In the genomic region with DNA sequence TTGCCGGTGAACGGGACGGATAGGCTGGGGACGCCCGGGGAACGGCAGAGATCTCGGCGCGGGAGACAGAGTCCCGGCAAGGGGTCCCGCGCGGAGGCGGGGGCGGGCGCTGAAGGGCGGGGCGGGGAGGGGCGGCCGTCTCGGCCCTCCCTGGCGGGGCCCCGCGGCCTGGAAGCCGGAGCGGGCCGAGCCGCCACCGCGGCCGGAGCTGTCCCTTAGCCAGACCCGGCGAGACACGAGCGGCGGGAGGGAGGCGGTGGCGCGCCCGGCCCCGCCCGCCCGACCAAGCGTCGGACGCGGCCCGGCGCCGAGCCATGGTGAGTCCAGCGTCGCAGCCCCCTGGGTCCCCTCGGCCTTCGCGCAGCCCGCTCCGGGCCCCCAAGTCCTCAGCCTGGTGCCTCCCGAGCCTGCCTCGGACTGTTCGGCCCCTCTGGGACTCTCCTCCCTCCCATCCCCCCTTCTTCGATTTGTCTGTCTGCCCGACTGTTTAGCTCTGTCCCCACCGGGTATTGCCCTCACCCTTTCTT, we compare ENCODE assay signal across 8 cellular contexts. TPM values are rescaled to one million over a fixed set of nuclear protein-coding genes. Genes with fewer than 3 reads are reported as not detected.
DNase-seq lines count a peak whose midpoint lies in the region; ATAC-seq and FAIRE-seq lines count a peak whose summit lies in the region.

A gene (plus strand): TSS at position 222 of the 527 bp plus-strand sequence. CDS start 93 bp downstream, at position 315.

- H3K4me3 ChIP-seq in Karpas-422 (ENCODE audit: low read length): peak within 1 kb of the TSS; percentile 64

- no peak within 1 kb of the TSS for H3K27ac ChIP-seq in Karpas-422 (ENCODE audit: low read length)

- H3K27me3 Mint-ChIP-seq in naive thymus-derived CD8-positive, alpha-beta T cell: peaks cover 40 to 85% (median 61%) of the 10 kb centered on the region in 5 donors

- peak; percentile 56 for DNase-seq in Karpas-422
- peak; percentile 33 to 43 for DNase-seq in activated T-cell treated with anti-CD3 and anti-CD28 coated beads, Interleukin-2, amount 50 U/mL, for 48 hours
- DNase-seq in frontal cortex (ENCODE audit: low spot score in 2 of 2): peak; percentile 84 to 91
- DNase-seq in naive thymus-derived CD8-positive, alpha-beta T cell: peak in 5 of 10 donors; percentile 14 to 36 (median 24)
- DNase-seq in activated CD4-positive, CD25-positive, alpha-beta regulatory T cell (lab: John Stamatoyannopoulos, UW): no peak
- DNase-seq in NCI-H526 treated with DMSO at 0.1 percent for 48 hours (lab: John Stamatoyannopoulos, UW): no peak

- no peaks in the 10 kb centered on the region for H3K36me3 ChIP-seq in ES-I3 (ENCODE audit: insufficient read depth, low read length)
- H3K36me3 ChIP-seq in Karpas-422 (ENCODE audit: insufficient read depth, low read length): no peaks in the 10 kb centered on the region

- no peaks in the 10 kb centered on the region for H4K20me1 ChIP-seq in Karpas-422 (ENCODE audit: insufficient read depth, low read depth, low read length)

- no peaks in the 10 kb centered on the region for H3K79me2 ChIP-seq in Karpas-422 (ENCODE audit: low read length)

- H2AFZ ChIP-seq in Karpas-422 (ENCODE audit: low read length): peak within 1 kb of the TSS; percentile 70; the same call in 1 of the 2 replicates

- H3K9me3 ChIP-seq in ES-I3 (ENCODE audit: control insufficient read depth, insufficient read depth, low read length): no peaks in the 10 kb centered on the region
- H3K9me3 ChIP-seq in Karpas-422 (ENCODE audit: low read length): no peaks in the 10 kb centered on the region

- H3K4me1 ChIP-seq in ES-I3 (ENCODE audit: insufficient read depth, low read length) (peaks cover 7% of the 10 kb centered on the region; the same call in 1 of the 2 replicates), Karpas-422 (ENCODE audit: low read length) (peaks cover 26% of the 10 kb centered on the region)

- H3K4me2 ChIP-seq in Karpas-422 (ENCODE audit: low read depth, low read length, poor library complexity, severe bottlenecking): peak within 1 kb of the TSS; percentile 69

- peak within 1 kb of the TSS; percentile 76 to 91 (median 85) for H3K4me3 Mint-ChIP-seq in naive thymus-derived CD8-positive, alpha-beta T cell

- no peak for FAIRE-seq in frontal cortex (lab: Jason Lieb, UNC)

- no peaks in the 10 kb centered on the region for H3K9me3 Mint-ChIP-seq in naive thymus-derived CD8-positive, alpha-beta T cell

- H3K36me3 Mint-ChIP-seq in naive thymus-derived CD8-positive, alpha-beta T cell: no peaks in the 10 kb centered on the region

- POLR2A ChIA-PET in naive thymus-derived CD8-positive, alpha-beta T cell (lab: Charles Lee): interaction anchor here (0.6 to 2.3 kb wide), 6 partner anchors 18 to 123 kb away, joined by 4 to 16 read pairs (median 7); no protein-coding TSS in a partner anchor

- ATAC-seq in naive thymus-derived CD8-positive, alpha-beta T cell: peak; percentile 11 to 19
- no peak for ATAC-seq in HG02885 (IDR thresholded peaks at IDR 0.05; ENCODE audit: poor library complexity, unreplicated experiment)

- no peaks in the 10 kb centered on the region for H3K9me2 ChIP-seq in Karpas-422 (replicated peaks; ENCODE audit: insufficient read depth, low read length)

- peak within 1 kb of the TSS in 8 of 10 donors; percentile 11 to 95 (median 85) for H3K27ac Mint-ChIP-seq in naive thymus-derived CD8-positive, alpha-beta T cell

- H3K9ac ChIP-seq in ES-I3 (ENCODE audit: low read depth, low read length): peak within 1 kb of the TSS; percentile 67
- H3K9ac ChIP-seq in Karpas-422 (ENCODE audit: low read length): peak within 1 kb of the TSS; percentile 64

- peaks cover 20 to 39% (median 36%) of the 10 kb centered on the region in 4 donors for H3K4me1 Mint-ChIP-seq in naive thymus-derived CD8-positive, alpha-beta T cell

- H3K27me3 ChIP-seq in Karpas-422 (ENCODE audit: low read length): peaks cover 3% of the 10 kb centered on the region; the same call in 1 of the 2 replicates

RNA-seq across cellular contexts. Expression of the gene that starts here (rescaled TPM):
- 2.2 TPM in 2 replicates for total RNA-seq in Karpas-422 (2014; rRNA removed; shearing (Covaris generic); ENCODE audit: low replicate concordance)
- 11.4 TPM for total RNA-seq in frontal cortex
- total RNA-seq in naive thymus-derived CD8-positive, alpha-beta T cell: under 1 TPM; 0.08 to 0.36 TPM
- under 1 TPM; 0.03 to 0.45 (median 0.06) TPM for polyA plus RNA-seq in naive thymus-derived CD8-positive, alpha-beta T cell

Comparison
In these comparisons a context has a peak if more than half of its experiments do, and no peak if none do; other contexts are left out.
1. Peak in ATAC-seq in naive thymus-derived CD8-positive, alpha-beta T cell; RNA of the gene not detected or under 1 TPM.
2. DNase-seq: peak in Karpas-422 (single experiment), activated T-cell treated with anti-CD3 and anti-CD28 coated beads, Interleukin-2, amount 50 U/mL, for 48 hours (2 of 2) and frontal cortex (2 of 2); none in activated CD4-positive, CD25-positive, alpha-beta regulatory T cell (0 of 4) and NCI-H526 treated with DMSO at 0.1 percent for 48 hours (single experiment).